ENCODE assay signal across 8 cellular contexts in genomic region chr19:9796113-9796773, GRCh38. TPM values are rescaled to one million over a fixed set of nuclear protein-coding genes. Genes with fewer than 3 reads are reported as not detected.
DNase-seq lines count a peak whose midpoint lies in the region; ATAC-seq, FAIRE-seq and TF ChIP-seq lines count a peak whose summit lies in the region.

No MANE protein-coding gene starts in this region.

- no peaks in the 10 kb centered on the region for H3K27me3 ChIP-seq in pancreas

- H3K9me3 ChIP-seq in pancreas = no peaks in the 10 kb centered on the region

- peak; percentile 40 for ATAC-seq in GM21529 (IDR thresholded peaks at IDR 0.05; ENCODE audit: unreplicated experiment)
- peak; percentile 41 to 69 (median 46) for ATAC-seq in pancreas

- DNase-seq in C1 segment of cervical spinal cord (lab: John Stamatoyannopoulos, UW) (peak in 12 of 14 donors; percentile 19 to 66 (median 51)), NCI-H1417 (lab: John Stamatoyannopoulos, UW) (peak; percentile 67 to 95 (median 82)), SKM-1 (lab: John Stamatoyannopoulos, UW; ENCODE audit: unreplicated experiment) (peak; percentile 88), glomerular endothelial cell (ENCODE audit: extremely low read depth, low read depth, low spot score) (peak; percentile 85), pancreas (peak; percentile 70 to 83 (median 77)), type B pancreatic cell (ENCODE audit: extremely low spot score, unreplicated experiment) (no peak)

- H3K4me1 ChIP-seq in pancreas = peaks cover 0 to 6% (median 0%) of the 10 kb centered on the region in 3 donors

- WGBS in pancreas, 2 donors = 46 to 50% methylated on average over 6 of the region's 6 CpGs

- H3K27ac Mint-ChIP-seq in activated naive CD4-positive, alpha-beta T cell treated with anti-CD3 and anti-CD28 coated beads, Interleukin-2, amount 50 U/mL, for 24 hours = peak overlapping the region; percentile 68
- peak overlapping the region; percentile 90 for H3K27ac Mint-ChIP-seq in type B pancreatic cell

- peaks cover 32% of the 10 kb centered on the region for H3K4me1 Mint-ChIP-seq in activated naive CD4-positive, alpha-beta T cell treated with anti-CD3 and anti-CD28 coated beads, Interleukin-2, amount 50 U/mL, for 24 hours
- H3K4me1 Mint-ChIP-seq in type B pancreatic cell (ENCODE audit: unreplicated experiment) = peaks cover 16% of the 10 kb centered on the region

- H3K27ac ChIP-seq in pancreas = peak overlapping the region in 2 of 4 donors; percentile 44 to 52

- TF ChIP-seq CTCF in pancreas (IDR thresholded peaks at IDR 0.05) (peak; percentile 51 to 65 (median 56)), type B pancreatic cell (conservative IDR thresholded peaks at IDR 0.05) (peak; percentile 91)

- FAIRE-seq in pancreas (lab: Jason Lieb, UNC) = peak; percentile 94

- no peak overlapping the region for H3K4me3 Mint-ChIP-seq in activated naive CD4-positive, alpha-beta T cell treated with anti-CD3 and anti-CD28 coated beads, Interleukin-2, amount 50 U/mL, for 24 hours
- H3K4me3 Mint-ChIP-seq in type B pancreatic cell = peak overlapping the region; percentile 73

- no peaks in the 10 kb centered on the region for H3K27me3 Mint-ChIP-seq in activated naive CD4-positive, alpha-beta T cell treated with anti-CD3 and anti-CD28 coated beads, Interleukin-2, amount 50 U/mL, for 24 hours
- H3K27me3 Mint-ChIP-seq in type B pancreatic cell = no peaks in the 10 kb centered on the region

- no peaks in the 10 kb centered on the region for H3K36me3 ChIP-seq in pancreas

- intact Hi-C loops in pancreas (cut with DNase I) = loop anchor here in 2 of 3 donors (5.0 to 10.0 kb wide), 2 partner anchors 169 to 591 kb away; no protein-coding TSS in a partner anchor

- H3K4me3 ChIP-seq in pancreas = no peak overlapping the region

- no peaks in the 10 kb centered on the region for H3K36me3 Mint-ChIP-seq in activated naive CD4-positive, alpha-beta T cell treated with anti-CD3 and anti-CD28 coated beads, Interleukin-2, amount 50 U/mL, for 24 hours
- no peaks in the 10 kb centered on the region for H3K36me3 Mint-ChIP-seq in type B pancreatic cell

- no peaks in the 10 kb centered on the region for H3K9me3 Mint-ChIP-seq in activated naive CD4-positive, alpha-beta T cell treated with anti-CD3 and anti-CD28 coated beads, Interleukin-2, amount 50 U/mL, for 24 hours
- no peaks in the 10 kb centered on the region for H3K9me3 Mint-ChIP-seq in type B pancreatic cell

RNA-seq across cellular contexts. Expression of gene FBXL12, which starts 22.6 kb away (rescaled TPM):
- total RNA-seq in glomerular endothelial cell (22.1 and 27.5 TPM in 2 replicates), pancreas (10 to 100 TPM in 1 of 6 donors, 1 to 10 TPM in 5; 6.5 to 12.5 (median 7.0) TPM), type B pancreatic cell (ENCODE audit: low replicate concordance) (27.8 and 31.4 TPM in 2 replicates)
- 10 to 100 TPM; 16.6 to 20.5 TPM for polyA plus RNA-seq in pancreas

RNA-seq across cellular contexts. Expression of gene ZNF846, which starts 27.7 kb away (rescaled TPM):
- total RNA-seq in glomerular endothelial cell (5.1 and 23.7 TPM in 2 replicates), pancreas (10 to 100 TPM in 1 of 6 donors, 1 to 10 TPM in 5; 2.3 to 10.2 (median 4.0) TPM), type B pancreatic cell (ENCODE audit: low replicate concordance) (9.8 and 17.4 TPM in 2 replicates)
- 1 to 10 TPM; 5.1 to 6.1 TPM for polyA plus RNA-seq in pancreas

RNA-seq across cellular contexts. Expression of gene UBL5, which starts 31.5 kb away (rescaled TPM):
- total RNA-seq in glomerular endothelial cell (578 and 765 TPM in 2 replicates), pancreas (100 to 1,000 TPM in 2 of 6 donors, 10 to 100 TPM in 4; 57.5 to 117 (median 87.5) TPM), type B pancreatic cell (ENCODE audit: low replicate concordance) (347 and 362 TPM in 2 replicates)
- polyA plus RNA-seq in pancreas = 100 to 1,000 TPM; 361 to 440 TPM

RNA-seq across cellular contexts. Expression of gene PIN1, which starts 38.9 kb away (rescaled TPM):
- 128 and 139 TPM in 2 replicates for total RNA-seq in glomerular endothelial cell
- 10 to 100 TPM; 15.1 to 28.4 (median 22.0) TPM for total RNA-seq in pancreas
- polyA plus RNA-seq in pancreas = 10 to 100 TPM; 42.4 to 92.8 TPM
- 59.9 and 69.6 TPM in 2 replicates for total RNA-seq in type B pancreatic cell (ENCODE audit: low replicate concordance)
